1 cellular context compared by ENCODE assay signal in the genomic region with DNA sequence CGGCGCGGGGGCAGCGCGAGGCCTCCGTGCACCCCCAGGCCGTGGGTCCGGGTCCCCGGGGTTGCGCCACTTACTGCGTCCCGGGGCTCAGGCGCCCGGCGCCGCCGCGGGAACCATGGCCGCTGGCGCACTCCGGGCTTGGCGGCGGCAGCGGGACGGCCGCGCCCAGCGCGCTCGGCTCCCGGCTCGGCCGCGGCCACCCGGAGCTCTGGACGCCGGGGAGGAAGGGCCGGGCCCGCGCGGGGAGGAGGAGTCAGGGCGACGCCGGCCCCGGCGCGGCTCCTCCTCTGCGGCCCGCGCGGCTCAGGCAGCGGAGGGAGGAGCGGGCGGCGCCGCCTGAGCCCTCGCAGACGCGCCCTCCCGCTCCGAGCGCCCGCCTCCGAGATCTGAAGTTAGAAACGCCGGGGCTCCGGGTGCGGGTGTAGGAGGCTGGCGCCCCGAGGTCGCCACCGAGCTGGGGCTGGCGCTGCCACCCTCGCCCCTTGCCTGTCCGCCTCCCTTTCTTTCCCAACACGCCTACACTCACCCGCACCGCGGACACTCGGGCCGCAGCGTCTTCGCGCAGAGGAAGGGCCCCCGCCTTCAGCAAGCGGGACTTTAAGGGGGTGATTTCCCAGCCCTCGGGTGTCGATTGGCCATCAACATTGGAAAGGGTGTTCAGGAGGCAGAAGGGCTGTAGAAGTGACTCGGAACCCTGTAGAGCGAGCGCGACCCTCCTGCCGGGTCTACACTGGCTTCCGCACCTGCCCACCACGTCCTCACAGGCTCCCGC.
TF ChIP-seq lines count a peak whose summit lies in the region.

A gene with protein sequence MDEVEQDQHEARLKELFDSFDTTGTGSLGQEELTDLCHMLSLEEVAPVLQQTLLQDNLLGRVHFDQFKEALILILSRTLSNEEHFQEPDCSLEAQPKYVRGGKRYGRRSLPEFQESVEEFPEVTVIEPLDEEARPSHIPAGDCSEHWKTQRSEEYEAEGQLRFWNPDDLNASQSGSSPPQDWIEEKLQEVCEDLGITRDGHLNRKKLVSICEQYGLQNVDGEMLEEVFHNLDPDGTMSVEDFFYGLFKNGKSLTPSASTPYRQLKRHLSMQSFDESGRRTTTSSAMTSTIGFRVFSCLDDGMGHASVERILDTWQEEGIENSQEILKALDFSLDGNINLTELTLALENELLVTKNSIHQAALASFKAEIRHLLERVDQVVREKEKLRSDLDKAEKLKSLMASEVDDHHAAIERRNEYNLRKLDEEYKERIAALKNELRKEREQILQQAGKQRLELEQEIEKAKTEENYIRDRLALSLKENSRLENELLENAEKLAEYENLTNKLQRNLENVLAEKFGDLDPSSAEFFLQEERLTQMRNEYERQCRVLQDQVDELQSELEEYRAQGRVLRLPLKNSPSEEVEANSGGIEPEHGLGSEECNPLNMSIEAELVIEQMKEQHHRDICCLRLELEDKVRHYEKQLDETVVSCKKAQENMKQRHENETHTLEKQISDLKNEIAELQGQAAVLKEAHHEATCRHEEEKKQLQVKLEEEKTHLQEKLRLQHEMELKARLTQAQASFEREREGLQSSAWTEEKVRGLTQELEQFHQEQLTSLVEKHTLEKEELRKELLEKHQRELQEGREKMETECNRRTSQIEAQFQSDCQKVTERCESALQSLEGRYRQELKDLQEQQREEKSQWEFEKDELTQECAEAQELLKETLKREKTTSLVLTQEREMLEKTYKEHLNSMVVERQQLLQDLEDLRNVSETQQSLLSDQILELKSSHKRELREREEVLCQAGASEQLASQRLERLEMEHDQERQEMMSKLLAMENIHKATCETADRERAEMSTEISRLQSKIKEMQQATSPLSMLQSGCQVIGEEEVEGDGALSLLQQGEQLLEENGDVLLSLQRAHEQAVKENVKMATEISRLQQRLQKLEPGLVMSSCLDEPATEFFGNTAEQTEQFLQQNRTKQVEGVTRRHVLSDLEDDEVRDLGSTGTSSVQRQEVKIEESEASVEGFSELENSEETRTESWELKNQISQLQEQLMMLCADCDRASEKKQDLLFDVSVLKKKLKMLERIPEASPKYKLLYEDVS (N-terminal part only) (minus strand): TSS at position 231 of the 772 bp plus-strand sequence. CDS start 9,106 bp downstream, outside the sequence.

TF ChIP-seq in K562, 482 proteins besides CTCF, POLR2A, EP300 and RAD21 (continued from another document and continues in another):
- TF ChIP-seq, protein P1, sequence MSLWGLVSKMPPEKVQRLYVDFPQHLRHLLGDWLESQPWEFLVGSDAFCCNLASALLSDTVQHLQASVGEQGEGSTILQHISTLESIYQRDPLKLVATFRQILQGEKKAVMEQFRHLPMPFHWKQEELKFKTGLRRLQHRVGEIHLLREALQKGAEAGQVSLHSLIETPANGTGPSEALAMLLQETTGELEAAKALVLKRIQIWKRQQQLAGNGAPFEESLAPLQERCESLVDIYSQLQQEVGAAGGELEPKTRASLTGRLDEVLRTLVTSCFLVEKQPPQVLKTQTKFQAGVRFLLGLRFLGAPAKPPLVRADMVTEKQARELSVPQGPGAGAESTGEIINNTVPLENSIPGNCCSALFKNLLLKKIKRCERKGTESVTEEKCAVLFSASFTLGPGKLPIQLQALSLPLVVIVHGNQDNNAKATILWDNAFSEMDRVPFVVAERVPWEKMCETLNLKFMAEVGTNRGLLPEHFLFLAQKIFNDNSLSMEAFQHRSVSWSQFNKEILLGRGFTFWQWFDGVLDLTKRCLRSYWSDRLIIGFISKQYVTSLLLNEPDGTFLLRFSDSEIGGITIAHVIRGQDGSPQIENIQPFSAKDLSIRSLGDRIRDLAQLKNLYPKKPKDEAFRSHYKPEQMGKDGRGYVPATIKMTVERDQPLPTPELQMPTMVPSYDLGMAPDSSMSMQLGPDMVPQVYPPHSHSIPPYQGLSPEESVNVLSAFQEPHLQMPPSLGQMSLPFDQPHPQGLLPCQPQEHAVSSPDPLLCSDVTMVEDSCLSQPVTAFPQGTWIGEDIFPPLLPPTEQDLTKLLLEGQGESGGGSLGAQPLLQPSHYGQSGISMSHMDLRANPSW (CRISPR knock-in tag; IDR thresholded peaks at IDR 0.05): no peak
- TF ChIP-seq SRSF1 (IDR thresholded peaks at IDR 0.05; ENCODE audit: low read depth, low read length) (no peak), ZNF232 (CRISPR knock-in tag; IDR thresholded peaks at IDR 0.05) (no peak), ZNF436 (CRISPR knock-in tag; IDR thresholded peaks at IDR 0.05) (no peak), ZNF324 (CRISPR knock-in tag; IDR thresholded peaks at IDR 0.05) (no peak), RBFOX2 (IDR thresholded peaks at IDR 0.05; ENCODE audit: low read depth, low read length) (peak; percentile 11; the same call in 1 of the 2 replicates), L3MBTL2 (IDR thresholded peaks at IDR 0.05) (peak; percentile 41; the same call in 1 of the 2 replicates), FOXK2 (conservative IDR thresholded peaks at IDR 0.05 in 1 of 2, IDR thresholded peaks at IDR 0.05 in 1 of 2; ENCODE audit: low read depth in 2 of 2) (no peak), TEAD1 (CRISPR knock-in tag; IDR thresholded peaks at IDR 0.05) (no peak), NRF1 (conservative IDR thresholded peaks at IDR 0.05 in 1 of 2, IDR thresholded peaks at IDR 0.05 in 1 of 2) (peak in 1 of 2 experiments; percentile 26; a peak in 2 of 4 replicates), FOXM1 (IDR thresholded peaks at IDR 0.05; ENCODE audit: low read depth) (no peak), FOXM1 (CRISPR knock-in tag; IDR thresholded peaks at IDR 0.05; ENCODE audit: low read depth) (no peak), MYNN (IDR thresholded peaks at IDR 0.05) (no peak), MYNN (CRISPR knock-in tag; IDR thresholded peaks at IDR 0.05) (no peak), TCF7L2 (IDR thresholded peaks at IDR 0.05; ENCODE audit: low read depth, low read length) (no peak), NR2F6 (CRISPR knock-in tag; IDR thresholded peaks at IDR 0.05) (no peak), JUN (IDR thresholded peaks at IDR 0.05; ENCODE audit: borderline replicate concordance, low read depth, low read length) (no peak), JUN (CRISPR knock-in tag; IDR thresholded peaks at IDR 0.05; ENCODE audit: borderline replicate concordance) (no peak), TCF3 (CRISPR knock-in tag; IDR thresholded peaks at IDR 0.05) (no peak), MTF1 (CRISPR knock-in tag; IDR thresholded peaks at IDR 0.05; ENCODE audit: borderline replicate concordance) (no peak), PHF8 (IDR thresholded peaks at IDR 0.05; ENCODE audit: borderline replicate concordance, low read length) (peak; percentile 73; the same call in 1 of the 2 replicates), ZNF282 (CRISPR knock-in tag; IDR thresholded peaks at IDR 0.05) (no peak), ZNF766 (CRISPR knock-in tag; conservative IDR thresholded peaks at IDR 0.05) (no peak), NCOR1 (IDR thresholded peaks at IDR 0.05) (no peak)
- TF ChIP-seq, protein P2, sequence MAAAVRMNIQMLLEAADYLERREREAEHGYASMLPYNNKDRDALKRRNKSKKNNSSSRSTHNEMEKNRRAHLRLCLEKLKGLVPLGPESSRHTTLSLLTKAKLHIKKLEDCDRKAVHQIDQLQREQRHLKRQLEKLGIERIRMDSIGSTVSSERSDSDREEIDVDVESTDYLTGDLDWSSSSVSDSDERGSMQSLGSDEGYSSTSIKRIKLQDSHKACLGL (CRISPR knock-in tag; IDR thresholded peaks at IDR 0.05; ENCODE audit: borderline replicate concordance, poor library complexity, severe bottlenecking): no peak
- TF ChIP-seq, protein P3, sequence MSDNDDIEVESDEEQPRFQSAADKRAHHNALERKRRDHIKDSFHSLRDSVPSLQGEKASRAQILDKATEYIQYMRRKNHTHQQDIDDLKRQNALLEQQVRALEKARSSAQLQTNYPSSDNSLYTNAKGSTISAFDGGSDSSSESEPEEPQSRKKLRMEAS (CRISPR knock-in tag; IDR thresholded peaks at IDR 0.05): no peak
- TF ChIP-seq, protein P4, sequence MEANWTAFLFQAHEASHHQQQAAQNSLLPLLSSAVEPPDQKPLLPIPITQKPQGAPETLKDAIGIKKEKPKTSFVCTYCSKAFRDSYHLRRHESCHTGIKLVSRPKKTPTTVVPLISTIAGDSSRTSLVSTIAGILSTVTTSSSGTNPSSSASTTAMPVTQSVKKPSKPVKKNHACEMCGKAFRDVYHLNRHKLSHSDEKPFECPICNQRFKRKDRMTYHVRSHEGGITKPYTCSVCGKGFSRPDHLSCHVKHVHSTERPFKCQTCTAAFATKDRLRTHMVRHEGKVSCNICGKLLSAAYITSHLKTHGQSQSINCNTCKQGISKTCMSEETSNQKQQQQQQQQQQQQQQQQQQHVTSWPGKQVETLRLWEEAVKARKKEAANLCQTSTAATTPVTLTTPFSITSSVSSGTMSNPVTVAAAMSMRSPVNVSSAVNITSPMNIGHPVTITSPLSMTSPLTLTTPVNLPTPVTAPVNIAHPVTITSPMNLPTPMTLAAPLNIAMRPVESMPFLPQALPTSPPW (CRISPR knock-in tag; IDR thresholded peaks at IDR 0.05): peak; percentile 56; the same call in 1 of the 2 replicates
- TF ChIP-seq, protein P5, sequence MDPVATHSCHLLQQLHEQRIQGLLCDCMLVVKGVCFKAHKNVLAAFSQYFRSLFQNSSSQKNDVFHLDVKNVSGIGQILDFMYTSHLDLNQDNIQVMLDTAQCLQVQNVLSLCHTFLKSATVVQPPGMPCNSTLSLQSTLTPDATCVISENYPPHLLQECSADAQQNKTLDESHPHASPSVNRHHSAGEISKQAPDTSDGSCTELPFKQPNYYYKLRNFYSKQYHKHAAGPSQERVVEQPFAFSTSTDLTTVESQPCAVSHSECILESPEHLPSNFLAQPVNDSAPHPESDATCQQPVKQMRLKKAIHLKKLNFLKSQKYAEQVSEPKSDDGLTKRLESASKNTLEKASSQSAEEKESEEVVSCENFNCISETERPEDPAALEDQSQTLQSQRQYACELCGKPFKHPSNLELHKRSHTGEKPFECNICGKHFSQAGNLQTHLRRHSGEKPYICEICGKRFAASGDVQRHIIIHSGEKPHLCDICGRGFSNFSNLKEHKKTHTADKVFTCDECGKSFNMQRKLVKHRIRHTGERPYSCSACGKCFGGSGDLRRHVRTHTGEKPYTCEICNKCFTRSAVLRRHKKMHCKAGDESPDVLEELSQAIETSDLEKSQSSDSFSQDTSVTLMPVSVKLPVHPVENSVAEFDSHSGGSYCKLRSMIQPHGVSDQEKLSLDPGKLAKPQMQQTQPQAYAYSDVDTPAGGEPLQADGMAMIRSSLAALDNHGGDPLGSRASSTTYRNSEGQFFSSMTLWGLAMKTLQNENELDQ (CRISPR knock-in tag; IDR thresholded peaks at IDR 0.05; ENCODE audit: borderline replicate concordance): no peak
- TF ChIP-seq, protein P6, sequence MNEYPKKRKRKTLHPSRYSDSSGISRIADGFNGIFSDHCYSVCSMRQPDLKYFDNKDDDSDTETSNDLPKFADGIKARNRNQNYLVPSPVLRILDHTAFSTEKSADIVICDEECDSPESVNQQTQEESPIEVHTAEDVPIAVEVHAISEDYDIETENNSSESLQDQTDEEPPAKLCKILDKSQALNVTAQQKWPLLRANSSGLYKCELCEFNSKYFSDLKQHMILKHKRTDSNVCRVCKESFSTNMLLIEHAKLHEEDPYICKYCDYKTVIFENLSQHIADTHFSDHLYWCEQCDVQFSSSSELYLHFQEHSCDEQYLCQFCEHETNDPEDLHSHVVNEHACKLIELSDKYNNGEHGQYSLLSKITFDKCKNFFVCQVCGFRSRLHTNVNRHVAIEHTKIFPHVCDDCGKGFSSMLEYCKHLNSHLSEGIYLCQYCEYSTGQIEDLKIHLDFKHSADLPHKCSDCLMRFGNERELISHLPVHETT (CRISPR knock-in tag; conservative IDR thresholded peaks at IDR 0.05 in 1 of 2, IDR thresholded peaks at IDR 0.05 in 1 of 2): peak in 1 of 2 experiments; percentile 34; a peak in 1 of 4 replicates
- TF ChIP-seq, protein P7, sequence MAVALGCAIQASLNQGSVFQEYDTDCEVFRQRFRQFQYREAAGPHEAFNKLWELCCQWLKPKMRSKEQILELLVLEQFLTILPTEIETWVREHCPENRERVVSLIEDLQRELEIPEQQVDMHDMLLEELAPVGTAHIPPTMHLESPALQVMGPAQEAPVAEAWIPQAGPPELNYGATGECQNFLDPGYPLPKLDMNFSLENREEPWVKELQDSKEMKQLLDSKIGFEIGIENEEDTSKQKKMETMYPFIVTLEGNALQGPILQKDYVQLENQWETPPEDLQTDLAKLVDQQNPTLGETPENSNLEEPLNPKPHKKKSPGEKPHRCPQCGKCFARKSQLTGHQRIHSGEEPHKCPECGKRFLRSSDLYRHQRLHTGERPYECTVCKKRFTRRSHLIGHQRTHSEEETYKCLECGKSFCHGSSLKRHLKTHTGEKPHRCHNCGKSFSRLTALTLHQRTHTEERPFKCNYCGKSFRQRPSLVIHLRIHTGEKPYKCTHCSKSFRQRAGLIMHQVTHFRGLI (CRISPR knock-in tag; IDR thresholded peaks at IDR 0.05): peak; percentile 87; the same call in 1 of the 2 replicates
- TF ChIP-seq, protein P8, sequence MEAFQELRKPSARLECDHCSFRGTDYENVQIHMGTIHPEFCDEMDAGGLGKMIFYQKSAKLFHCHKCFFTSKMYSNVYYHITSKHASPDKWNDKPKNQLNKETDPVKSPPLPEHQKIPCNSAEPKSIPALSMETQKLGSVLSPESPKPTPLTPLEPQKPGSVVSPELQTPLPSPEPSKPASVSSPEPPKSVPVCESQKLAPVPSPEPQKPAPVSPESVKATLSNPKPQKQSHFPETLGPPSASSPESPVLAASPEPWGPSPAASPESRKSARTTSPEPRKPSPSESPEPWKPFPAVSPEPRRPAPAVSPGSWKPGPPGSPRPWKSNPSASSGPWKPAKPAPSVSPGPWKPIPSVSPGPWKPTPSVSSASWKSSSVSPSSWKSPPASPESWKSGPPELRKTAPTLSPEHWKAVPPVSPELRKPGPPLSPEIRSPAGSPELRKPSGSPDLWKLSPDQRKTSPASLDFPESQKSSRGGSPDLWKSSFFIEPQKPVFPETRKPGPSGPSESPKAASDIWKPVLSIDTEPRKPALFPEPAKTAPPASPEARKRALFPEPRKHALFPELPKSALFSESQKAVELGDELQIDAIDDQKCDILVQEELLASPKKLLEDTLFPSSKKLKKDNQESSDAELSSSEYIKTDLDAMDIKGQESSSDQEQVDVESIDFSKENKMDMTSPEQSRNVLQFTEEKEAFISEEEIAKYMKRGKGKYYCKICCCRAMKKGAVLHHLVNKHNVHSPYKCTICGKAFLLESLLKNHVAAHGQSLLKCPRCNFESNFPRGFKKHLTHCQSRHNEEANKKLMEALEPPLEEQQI (IDR thresholded peaks at IDR 0.05): no peak
- TF ChIP-seq, protein P9, sequence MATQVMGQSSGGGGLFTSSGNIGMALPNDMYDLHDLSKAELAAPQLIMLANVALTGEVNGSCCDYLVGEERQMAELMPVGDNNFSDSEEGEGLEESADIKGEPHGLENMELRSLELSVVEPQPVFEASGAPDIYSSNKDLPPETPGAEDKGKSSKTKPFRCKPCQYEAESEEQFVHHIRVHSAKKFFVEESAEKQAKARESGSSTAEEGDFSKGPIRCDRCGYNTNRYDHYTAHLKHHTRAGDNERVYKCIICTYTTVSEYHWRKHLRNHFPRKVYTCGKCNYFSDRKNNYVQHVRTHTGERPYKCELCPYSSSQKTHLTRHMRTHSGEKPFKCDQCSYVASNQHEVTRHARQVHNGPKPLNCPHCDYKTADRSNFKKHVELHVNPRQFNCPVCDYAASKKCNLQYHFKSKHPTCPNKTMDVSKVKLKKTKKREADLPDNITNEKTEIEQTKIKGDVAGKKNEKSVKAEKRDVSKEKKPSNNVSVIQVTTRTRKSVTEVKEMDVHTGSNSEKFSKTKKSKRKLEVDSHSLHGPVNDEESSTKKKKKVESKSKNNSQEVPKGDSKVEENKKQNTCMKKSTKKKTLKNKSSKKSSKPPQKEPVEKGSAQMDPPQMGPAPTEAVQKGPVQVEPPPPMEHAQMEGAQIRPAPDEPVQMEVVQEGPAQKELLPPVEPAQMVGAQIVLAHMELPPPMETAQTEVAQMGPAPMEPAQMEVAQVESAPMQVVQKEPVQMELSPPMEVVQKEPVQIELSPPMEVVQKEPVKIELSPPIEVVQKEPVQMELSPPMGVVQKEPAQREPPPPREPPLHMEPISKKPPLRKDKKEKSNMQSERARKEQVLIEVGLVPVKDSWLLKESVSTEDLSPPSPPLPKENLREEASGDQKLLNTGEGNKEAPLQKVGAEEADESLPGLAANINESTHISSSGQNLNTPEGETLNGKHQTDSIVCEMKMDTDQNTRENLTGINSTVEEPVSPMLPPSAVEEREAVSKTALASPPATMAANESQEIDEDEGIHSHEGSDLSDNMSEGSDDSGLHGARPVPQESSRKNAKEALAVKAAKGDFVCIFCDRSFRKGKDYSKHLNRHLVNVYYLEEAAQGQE (CRISPR knock-in tag; IDR thresholded peaks at IDR 0.05; ENCODE audit: low read depth): no peak
